In the genomic region with DNA sequence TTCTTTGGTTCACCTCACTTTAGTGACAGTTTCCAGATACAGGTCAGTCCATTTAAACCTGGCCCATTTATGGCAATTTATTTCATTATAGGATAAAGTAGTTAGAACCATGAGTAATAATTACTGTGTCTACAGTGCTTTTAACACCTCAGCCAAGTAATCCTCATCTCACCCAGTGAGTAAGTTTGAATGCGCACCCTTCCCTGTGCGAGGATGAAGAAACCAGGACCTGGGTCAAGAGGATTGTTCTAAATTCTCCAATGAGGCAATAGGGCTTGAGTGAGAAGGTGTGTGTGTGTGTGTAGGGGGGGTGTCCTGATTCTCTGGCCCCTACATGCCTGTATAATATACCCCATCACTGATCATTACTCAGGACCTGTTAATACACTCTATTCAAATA, we compare ENCODE assay signal across 1 cellular context.
TF ChIP-seq lines count a peak whose summit lies in the region.

No MANE protein-coding gene starts in this region.

TF ChIP-seq in IMR-90, 13 proteins besides CTCF, POLR2A, EP300 and RAD21:
- TF ChIP-seq FOS (IDR thresholded peaks at IDR 0.05; ENCODE audit: low read depth, low read length) (no peak), CHD1 (IDR thresholded peaks at IDR 0.05; ENCODE audit: low read depth, low read length) (no peak), MAZ (IDR thresholded peaks at IDR 0.05; ENCODE audit: borderline replicate concordance, low read depth, low read length) (no peak)
- TF ChIP-seq, protein P1, sequence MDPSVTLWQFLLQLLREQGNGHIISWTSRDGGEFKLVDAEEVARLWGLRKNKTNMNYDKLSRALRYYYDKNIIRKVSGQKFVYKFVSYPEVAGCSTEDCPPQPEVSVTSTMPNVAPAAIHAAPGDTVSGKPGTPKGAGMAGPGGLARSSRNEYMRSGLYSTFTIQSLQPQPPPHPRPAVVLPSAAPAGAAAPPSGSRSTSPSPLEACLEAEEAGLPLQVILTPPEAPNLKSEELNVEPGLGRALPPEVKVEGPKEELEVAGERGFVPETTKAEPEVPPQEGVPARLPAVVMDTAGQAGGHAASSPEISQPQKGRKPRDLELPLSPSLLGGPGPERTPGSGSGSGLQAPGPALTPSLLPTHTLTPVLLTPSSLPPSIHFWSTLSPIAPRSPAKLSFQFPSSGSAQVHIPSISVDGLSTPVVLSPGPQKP (IDR thresholded peaks at IDR 0.05; ENCODE audit: borderline replicate concordance, low read depth, low read length) = no peak
